10 cellular contexts compared by ENCODE assay signal in the genomic region with DNA sequence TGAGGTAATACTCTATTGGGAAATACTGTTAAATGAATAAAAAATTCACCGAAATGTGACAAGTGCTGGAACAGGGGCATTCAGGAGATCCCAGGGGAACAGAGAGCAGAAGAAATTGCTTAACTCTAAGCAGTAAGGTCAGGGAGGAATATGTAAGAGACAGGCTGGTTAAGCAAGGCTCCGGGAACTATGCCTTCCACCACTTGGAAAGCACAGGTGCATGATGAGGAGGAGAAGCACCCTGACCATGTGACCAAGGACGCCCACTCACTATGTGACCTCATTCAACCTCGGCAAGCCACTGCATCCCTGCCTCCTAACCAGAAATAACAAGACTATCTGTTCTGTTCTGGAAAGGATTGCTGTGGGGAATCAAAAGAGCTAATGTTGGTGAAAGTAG.
DNase-seq lines count a peak whose midpoint lies in the region; ATAC-seq, FAIRE-seq and TF ChIP-seq lines count a peak whose summit lies in the region.
"Had no signal": no experiment of that assay in that cellular context is flagged by ENCODE, and none has a peak within 500 bp of the region (broad histone marks: within the 10 kb centered on the region; RNA-seq: fewer than 3 reads in every experiment).

No MANE protein-coding gene starts in this region.

- TF ChIP-seq CTCF in psoas muscle (IDR thresholded peaks at IDR 0.05) = no peak

- H3K36me3 ChIP-seq in SJCRH30 (0 out of 2 replicates have a peak, but pooled peaks cover 2% of the 10 kb centered on the region), psoas muscle (ENCODE audit: insufficient read depth in 1 of 2, low read depth in 1 of 2) (no peaks in the 10 kb centered on the region)
- H3K36me3 ChIP-seq: prostate gland had no signal

- H3K27me3 ChIP-seq in SJCRH30 = no peaks in the 10 kb centered on the region
- H3K27me3 ChIP-seq in psoas muscle (ENCODE audit: insufficient read depth in 3 of 3, low read length in 2 of 3) = no peaks in the 10 kb centered on the region

- WGBS in psoas muscle, 3 donors = 16 to 34% (median 20%) methylated on average over 4 of the region's 4 CpGs

- FAIRE-seq in GM12891 (lab: Jason Lieb, UNC) = peak; percentile 33

- H3K4me1 ChIP-seq in SJCRH30 (no peaks in the 10 kb centered on the region), psoas muscle (no peaks in the 10 kb centered on the region)
- H3K4me1 ChIP-seq: prostate gland had no signal

- DNase-seq in GM12891 (ENCODE audit: insufficient read length, low spot score) (no peak), SJCRH30 (peak; percentile 7 to 30), globus pallidus (ENCODE audit: low spot score) (peak; percentile 76), psoas muscle (peak; percentile 73 to 83), HEK293T (ENCODE audit: extremely low spot score) (no peak), UCSD-AML1 (lab: John Stamatoyannopoulos, UW; ENCODE audit: unreplicated experiment) (no peak)
- no peak for DNase-seq in activated effector memory CD4-positive, alpha-beta T cell treated with anti-CD3 and anti-CD28 coated beads, Interleukin-2, amount 50 U/mL, for 16 hours
- DNase-seq: CD4-positive, CD25-positive, alpha-beta regulatory T cell; NCI-H2171 had no signal

- intact Hi-C loops in psoas muscle (cut with DNase I) = loop anchor here in 1 of 2 donors (10.0 kb wide), 1 partner anchor 605 kb away; no protein-coding TSS in a partner anchor

- peak; percentile 58 to 95 (median 93) for ATAC-seq in psoas muscle

- H3K9me3 ChIP-seq in SJCRH30 (replicated peaks) (no peaks in the 10 kb centered on the region), psoas muscle (no peaks in the 10 kb centered on the region)
- H3K9me3 ChIP-seq: prostate gland had no signal

- H3K27ac ChIP-seq in SJCRH30 = no peak overlapping the region
- H3K27ac ChIP-seq in psoas muscle = no peak overlapping the region
- H3K27ac ChIP-seq: prostate gland had no signal

- no peak overlapping the region for H3K4me3 ChIP-seq in SJCRH30
- no peak overlapping the region for H3K4me3 ChIP-seq in psoas muscle
- H3K4me3 ChIP-seq: prostate gland had no signal

- CTCF ChIA-PET in HEK293T (lab: Yijun Ruan, JAX) = no interaction called here

- TF ChIP-seq POLR2A in GM12891 (IDR thresholded peaks at IDR 0.05; ENCODE audit: low read depth, low read length) = no peak

- POLR2A ChIA-PET in HEK293T (lab: Yijun Ruan, JAX) = no interaction called here

TF ChIP-seq in GM12891, 5 proteins besides CTCF, POLR2A, EP300 and RAD21:
- no peak for TF ChIP-seq POU2F2 (IDR thresholded peaks at IDR 0.05; ENCODE audit: low read depth, low read length)
- TF ChIP-seq POLR2AphosphoS5 (IDR thresholded peaks at IDR 0.05; ENCODE audit: low read depth, low read length) = no peak
- TF ChIP-seq TAF1 (IDR thresholded peaks at IDR 0.05; ENCODE audit: low read depth, low read length) = no peak

TF ChIP-seq in HEK293T, 16 proteins besides CTCF, POLR2A, EP300 and RAD21:
- no peak for TF ChIP-seq SUZ12 (IDR thresholded peaks at IDR 0.05)
- TF ChIP-seq L3MBTL2 (conservative IDR thresholded peaks at IDR 0.05) = no peak
- no peak for TF ChIP-seq ELF4 (IDR thresholded peaks at IDR 0.05)
- no peak for TF ChIP-seq FOXM1 (IDR thresholded peaks at IDR 0.05; ENCODE audit: borderline replicate concordance)
- TF ChIP-seq SP1 (IDR thresholded peaks at IDR 0.05) = no peak
- TF ChIP-seq BHLHE40 (IDR thresholded peaks at IDR 0.05; ENCODE audit: borderline replicate concordance) = no peak
- TF ChIP-seq LEF1 (IDR thresholded peaks at IDR 0.05; ENCODE audit: borderline replicate concordance) = no peak
- TF ChIP-seq FOXA1 (IDR thresholded peaks at IDR 0.05) = no peak
- no peak for TF ChIP-seq HDGF (IDR thresholded peaks at IDR 0.05; ENCODE audit: borderline replicate concordance)
- no peak for TF ChIP-seq TARDBP (IDR thresholded peaks at IDR 0.05)

Comparison
In these comparisons a context has a peak if more than half of its experiments do, and no peak if none do; other contexts are left out.
1. DNase-seq: peak in SJCRH30 (2 of 2), globus pallidus (single experiment) and psoas muscle (2 of 2); none in GM12891 (single experiment), HEK293T (single experiment), UCSD-AML1 (single experiment) and activated effector memory CD4-positive, alpha-beta T cell treated with anti-CD3 and anti-CD28 coated beads, Interleukin-2, amount 50 U/mL, for 16 hours (single experiment).